In genomic region chr17:75183999-75184884, GRCh38 we compare ENCODE assay signal across 1 cellular context.
TF ChIP-seq lines count a peak whose summit lies in the region.

No MANE protein-coding gene starts in this region.

TF ChIP-seq in WTC11, 78 proteins besides CTCF, POLR2A, EP300 and RAD21 (continued from another document):
- no peak for TF ChIP-seq ZNF532 (CRISPR knock-in tag; IDR thresholded peaks at IDR 0.05; ENCODE audit: borderline replicate concordance)
